Comparison of ENCODE assay signal across 8 cellular contexts in genomic region chr10:67666416-67667043, GRCh38. TPM values are rescaled to one million over a fixed set of nuclear protein-coding genes. Genes with fewer than 3 reads are reported as not detected.
DNase-seq lines count a peak whose midpoint lies in the region; ATAC-seq, FAIRE-seq and TF ChIP-seq lines count a peak whose summit lies in the region.

No MANE protein-coding gene starts in this region.

- H3K79me2 ChIP-seq in hepatocyte, result no peaks in the 10 kb centered on the region

- H3K9me2 ChIP-seq in hepatocyte (replicated peaks; ENCODE audit: insufficient read depth), result no peaks in the 10 kb centered on the region

- WGBS in hepatocyte (ENCODE audit: low lambda C conversion rate, missing lambda C conversion rate), result 85% methylated on average over 1 of the region's 1 CpG

- H3K4me2 ChIP-seq in hepatocyte, result no peak overlapping the region

- H3K27me3 ChIP-seq in hepatocyte, result no peaks in the 10 kb centered on the region

- H3K4me3 ChIP-seq in hepatocyte, result no peak overlapping the region

- FAIRE-seq in D721Med (lab: Jason Lieb, UNC) (no peak), urothelium cell line (lab: Jason Lieb, UNC) (no peak)

- no peak overlapping the region for H3K27ac ChIP-seq in hepatocyte

- no peaks in the 10 kb centered on the region for H4K20me1 ChIP-seq in hepatocyte (ENCODE audit: insufficient read depth, poor library complexity, severe bottlenecking)

- no peaks in the 10 kb centered on the region for H3K36me3 ChIP-seq in hepatocyte (replicated peaks; ENCODE audit: insufficient read depth, low read depth)

- no peaks in the 10 kb centered on the region for H3K9me3 ChIP-seq in hepatocyte (ENCODE audit: low read depth)

- TF ChIP-seq CTCF in D721Med (IDR thresholded peaks at IDR 0.05; ENCODE audit: insufficient read depth, missing control alignments), result peak; percentile 46
- TF ChIP-seq CTCF in hepatocyte (IDR thresholded peaks at IDR 0.05; ENCODE audit: poor library complexity), result peak; percentile 60

- no peak for ATAC-seq in GM19467 (IDR thresholded peaks at IDR 0.05; ENCODE audit: unreplicated experiment)

- no peak overlapping the region for H2AFZ ChIP-seq in hepatocyte

- no peaks in the 10 kb centered on the region for H3K4me1 ChIP-seq in hepatocyte (ENCODE audit: insufficient read depth)

- DNase-seq in D721Med (ENCODE audit: insufficient read length, low spot score) (no peak), HS-5 (ENCODE audit: low read depth) (peak; percentile 4), amniotic stem cell (lab: John Stamatoyannopoulos, UW) (peak; percentile 23), hepatocyte (ENCODE audit: low spot score) (peak; percentile 19), urothelium cell line (ENCODE audit: low spot score) (peak; percentile 42), T-helper 9 cell (no peak)
- no peak for DNase-seq in activated CD4-positive, alpha-beta T cell treated with anti-CD3 and anti-CD28 coated beads, Interleukin-2, amount 50 U/mL, for 1 hour

RNA-seq across cellular contexts. Expression of gene CTNNA3, which starts 29.5 kb away (rescaled TPM):
- total RNA-seq in hepatocyte, result 20.9 and 25.9 TPM in 2 replicates
- 12.9 and 19.7 TPM in 2 replicates for polyA plus RNA-seq in hepatocyte

Comparison
In these comparisons a context has a peak if more than half of its experiments do, and no peak if none do; other contexts are left out.
1. DNase-seq: peak in HS-5 (single experiment), amniotic stem cell (single experiment), hepatocyte (single experiment) and urothelium cell line (single experiment); none in D721Med (single experiment), T-helper 9 cell (single experiment) and activated CD4-positive, alpha-beta T cell treated with anti-CD3 and anti-CD28 coated beads, Interleukin-2, amount 50 U/mL, for 1 hour (single experiment).